In the genomic region with DNA sequence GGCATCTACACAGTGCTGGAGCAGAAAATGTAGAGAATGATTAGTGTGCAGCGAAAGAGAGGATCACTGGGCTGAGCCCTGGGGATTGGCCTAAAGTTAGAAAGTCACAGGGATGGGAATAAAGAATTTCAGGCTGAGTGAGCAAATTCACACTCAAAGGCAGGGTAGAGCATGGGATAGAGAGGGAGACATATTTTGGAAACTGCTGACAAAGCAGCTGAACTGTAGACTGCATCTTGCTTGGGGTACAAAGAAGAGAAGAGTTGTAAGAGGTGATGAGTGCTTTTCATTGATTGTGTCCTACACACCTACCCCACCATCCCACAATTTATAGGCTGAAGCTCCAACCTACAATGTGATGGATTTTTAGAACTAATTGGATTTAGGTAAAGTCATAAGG, we compare ENCODE assay signal across 26 cellular contexts.
"Had no signal": no experiment of that assay in that cellular context is flagged by ENCODE, and none has a peak within 500 bp of the region (broad histone marks: within the 10 kb centered on the region; RNA-seq: fewer than 3 reads in every experiment).

No MANE protein-coding gene starts in this region.

- H3K27ac Mint-ChIP-seq: mesothelial cell of epicardium; naive thymus-derived CD4-positive, alpha-beta T cell; natural killer cell treated with Interleukin-12 subunit alpha and Interleukin-12 subunit beta and Interleukin-15 and Interleukin-18, amount 100 ng/mL, for 72 hours; progenitor cell of endocrine pancreas; stimulated activated naive CD8-positive, alpha-beta T cell treated with anti-CD3 and anti-CD28 coated beads, Interleukin-15, Interleukin-2, amounts not matched to agents 100 ng/mL and 50 ng/mL, for 24 hours; type B pancreatic cell had no signal

- H3K9me3 ChIP-seq: heart right ventricle, left ventricle myocardium inferior, neutrophil, right atrium auricular region, suprapubic skin, thoracic aorta, tibial artery, uterus had no signal

- H3K27me3 ChIP-seq: hepatocyte, neutrophil, right atrium auricular region, suprapubic skin, tibial artery, uterus had no signal

- H2AFZ ChIP-seq: hepatocyte had no signal

- H3K27ac ChIP-seq: heart right ventricle, hepatocyte, left ventricle myocardium inferior, neutrophil, right atrium auricular region, skin epidermis, suprapubic skin, thoracic aorta, tibial artery, uterus had no signal

- H3K79me2 ChIP-seq: hepatocyte had no signal

- H3K9me3 Mint-ChIP-seq: mesothelial cell of epicardium; natural killer cell treated with Interleukin-12 subunit alpha and Interleukin-12 subunit beta and Interleukin-15 and Interleukin-18, amount 100 ng/mL, for 72 hours; stimulated activated naive CD8-positive, alpha-beta T cell treated with anti-CD3 and anti-CD28 coated beads, Interleukin-15, Interleukin-2, amounts not matched to agents 100 ng/mL and 50 ng/mL, for 24 hours; type B pancreatic cell had no signal

- H3K36me3 Mint-ChIP-seq: mesothelial cell of epicardium; naive thymus-derived CD4-positive, alpha-beta T cell; natural killer cell treated with Interleukin-12 subunit alpha and Interleukin-12 subunit beta and Interleukin-15 and Interleukin-18, amount 100 ng/mL, for 72 hours; type B pancreatic cell had no signal

- ATAC-seq: heart right ventricle; natural killer cell treated with Interleukin-12 subunit alpha and Interleukin-12 subunit beta and Interleukin-15 and Interleukin-18, amount 100 ng/mL, for 72 hours; sciatic nerve had no signal

- DNase-seq: heart right ventricle; islet precursor cell; left ventricle myocardium inferior; mesendoderm; naive thymus-derived CD4-positive, alpha-beta T cell; occipital lobe; stimulated activated CD4-positive, alpha-beta T cell treated with anti-CD3 and anti-CD28 coated beads, Interleukin-12 subunit alpha, Interleukin-12 subunit beta, amount 100 ng/mL, for 4 hours; stimulated activated CD4-positive, alpha-beta T cell treated with anti-CD3 and anti-CD28 coated beads, Interleukin-15, amount 100 ng/mL, for 24 hours; stimulated activated CD4-positive, alpha-beta T cell treated with anti-CD3 and anti-CD28 coated beads, Interleukin-2, amount 100 ng/mL, for 24 hours; stimulated activated CD4-positive, alpha-beta T cell treated with anti-CD3 and anti-CD28 coated beads, Interleukin-4, amount 100 ng/mL, for 1 hour; stimulated activated naive CD4-positive, alpha-beta T cell; tibial artery; uterus had no signal

- H3K4me3 Mint-ChIP-seq: mesothelial cell of epicardium; naive thymus-derived CD4-positive, alpha-beta T cell; natural killer cell treated with Interleukin-12 subunit alpha and Interleukin-12 subunit beta and Interleukin-15 and Interleukin-18, amount 100 ng/mL, for 72 hours; stimulated activated naive CD8-positive, alpha-beta T cell treated with anti-CD3 and anti-CD28 coated beads, Interleukin-15, Interleukin-2, amounts not matched to agents 100 ng/mL and 50 ng/mL, for 24 hours; type B pancreatic cell had no signal

- H3K4me2 ChIP-seq: hepatocyte had no signal

- H3K4me3 ChIP-seq: heart right ventricle, hepatocyte, left ventricle myocardium inferior, lung, right atrium auricular region, skin epidermis, suprapubic skin, thoracic aorta, tibial artery, uterus had no signal

- H3K4me1 ChIP-seq: heart right ventricle, left ventricle myocardium inferior, right atrium auricular region, suprapubic skin, tibial artery, uterus had no signal

- H3K27me3 Mint-ChIP-seq: naive thymus-derived CD4-positive, alpha-beta T cell; natural killer cell treated with Interleukin-12 subunit alpha and Interleukin-12 subunit beta and Interleukin-15 and Interleukin-18, amount 100 ng/mL, for 72 hours; stimulated activated naive CD8-positive, alpha-beta T cell treated with anti-CD3 and anti-CD28 coated beads, Interleukin-15, Interleukin-2, amounts not matched to agents 100 ng/mL and 50 ng/mL, for 24 hours; type B pancreatic cell had no signal

- H3K36me3 ChIP-seq: heart right ventricle, left ventricle myocardium inferior, neutrophil, right atrium auricular region, suprapubic skin, thoracic aorta, tibial artery, uterus had no signal
